13 cellular contexts compared by ENCODE assay signal in genomic region chr17:292016-292415, GRCh38.
"Had no signal": no experiment of that assay in that cellular context is flagged by ENCODE, and none has a peak within 500 bp of the region (broad histone marks: within the 10 kb centered on the region; RNA-seq: fewer than 3 reads in every experiment).

No MANE protein-coding gene starts in this region.

- H3K27ac ChIP-seq: SK-N-MC, transverse colon had no signal

- ATAC-seq: activated naive CD4-positive, alpha-beta T cell treated with anti-CD3 and anti-CD28 coated beads, Interleukin-2, amount 50 U/mL, for 72 hours; activated T-helper 17 cell treated with anti-CD3 and anti-CD28 coated beads, Interleukin-2, amount 50 U/mL, for 72 hours; mucosa of descending colon; WTC11 had no signal

- H3K36me3 ChIP-seq: transverse colon had no signal

- H3K9me3 ChIP-seq: mucosa of descending colon, transverse colon had no signal

- DNase-seq: activated CD4-positive, alpha-beta T cell treated with anti-CD3 and anti-CD28 coated beads, Interleukin-2, amount 10 ng/mL, durations not matched to agents 24 days and 14 days; activated CD8-positive, alpha-beta memory T cell treated with anti-CD3 and anti-CD28 coated beads for 24 hours; anterior cingulate cortex; hypothalamus; naive thymus-derived CD8-positive, alpha-beta T cell; nucleus accumbens; small intestine; transverse colon had no signal

- H3K4me1 ChIP-seq: transverse colon had no signal

- H3K4me3 ChIP-seq: mucosa of descending colon, SK-N-MC, transverse colon had no signal

- H3K27me3 ChIP-seq: transverse colon had no signal
